1 cellular context compared by ENCODE assay signal in genomic region chr16:81006472-81007311, GRCh38.
TF ChIP-seq lines count a peak whose summit lies in the region.

Gene CENPN, plus strand, starts transcription at chr16:81007214. Its CDS starts 4,726 bp downstream, at chr16:81011940.
Gene CMC2, minus strand, starts transcription at chr16:81006885. Its CDS starts 9,491 bp downstream, at chr16:80997394.

TF ChIP-seq in HEK293, 187 proteins besides CTCF, POLR2A, EP300 and RAD21 (continued from another document):
- TF ChIP-seq ZBTB10 (tag by site-specific recombination; IDR thresholded peaks at IDR 0.05) (no peak), ZNF175 (tag by site-specific recombination; IDR thresholded peaks at IDR 0.05) (no peak)
